ENCODE assay signal across 1 cellular context in the genomic region with DNA sequence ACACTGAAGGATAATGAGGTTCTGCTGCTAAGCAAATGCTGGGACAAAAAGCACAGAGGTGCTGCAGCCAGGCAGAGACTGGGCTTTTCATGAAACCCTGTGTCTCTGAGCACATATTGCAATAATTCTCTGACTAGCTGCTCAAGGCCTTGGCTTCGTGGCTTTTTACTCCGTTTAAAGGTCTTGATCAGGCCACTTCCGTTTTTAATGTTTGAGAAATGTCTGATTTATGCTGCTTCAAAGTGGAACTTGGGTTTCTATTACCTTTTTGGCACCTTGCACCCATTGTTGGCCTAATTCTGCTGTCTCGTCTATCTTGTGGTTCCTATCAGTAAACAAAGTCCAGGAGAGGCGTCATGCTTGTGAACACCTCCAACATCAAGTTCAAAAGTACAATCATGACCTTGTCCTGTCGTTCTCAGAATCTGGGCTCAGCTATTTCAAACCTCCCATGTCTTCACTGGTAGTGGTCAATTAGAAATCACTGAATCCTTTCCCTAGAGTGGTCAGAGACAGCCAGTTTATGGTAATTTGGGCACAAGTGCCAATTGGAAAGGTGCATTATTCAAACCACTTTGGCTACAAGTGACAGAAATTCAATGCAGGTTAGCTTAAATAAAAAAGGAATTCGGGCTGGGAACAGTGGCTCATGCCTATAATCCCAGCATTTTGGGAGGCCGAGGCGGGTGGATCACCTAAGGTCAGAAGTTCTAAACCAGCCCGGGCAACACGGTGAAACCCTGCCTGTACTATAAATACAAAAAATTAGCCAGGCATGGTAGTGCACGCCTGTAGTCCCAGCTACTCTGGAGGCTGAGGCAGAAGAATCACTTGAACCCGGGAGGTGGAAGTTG.
TF ChIP-seq lines count a peak whose summit lies in the region.

No MANE protein-coding gene starts in this region.

TF ChIP-seq in HepG2, 621 proteins besides CTCF, POLR2A, EP300 and RAD21 (continued from another document and continues in another):
- TF ChIP-seq MTERF4 (CRISPR knock-in tag; IDR thresholded peaks at IDR 0.05) (no peak), GLI4 (CRISPR knock-in tag; IDR thresholded peaks at IDR 0.05; ENCODE audit: borderline replicate concordance) (0 out of 2 replicates have a peak, but pooled peaks have one; percentile 44), THYN1 (CRISPR knock-in tag; IDR thresholded peaks at IDR 0.05; ENCODE audit: borderline replicate concordance, low read depth) (no peak), ZNF883 (CRISPR knock-in tag; IDR thresholded peaks at IDR 0.05; ENCODE audit: not compliant biosample characterization) (no peak), ZNF816 (CRISPR knock-in tag; IDR thresholded peaks at IDR 0.05; ENCODE audit: borderline replicate concordance) (peak; percentile 84; the same call in 1 of the 2 replicates), BATF2 (CRISPR knock-in tag; IDR thresholded peaks at IDR 0.05) (no peak), TFAP4 (IDR thresholded peaks at IDR 0.05; ENCODE audit: borderline replicate concordance, low read depth) (no peak), XBP1 (CRISPR knock-in tag; IDR thresholded peaks at IDR 0.05) (no peak), JARID2 (CRISPR knock-in tag; IDR thresholded peaks at IDR 0.05; ENCODE audit: insufficient replicate concordance) (peak; percentile 98), ZNF660 (CRISPR knock-in tag; IDR thresholded peaks at IDR 0.05; ENCODE audit: borderline replicate concordance, low read depth) (no peak), GPN1 (CRISPR knock-in tag; IDR thresholded peaks at IDR 0.05; ENCODE audit: borderline replicate concordance) (no peak), ZNF747 (CRISPR knock-in tag; IDR thresholded peaks at IDR 0.05; ENCODE audit: borderline replicate concordance) (peak; percentile 53; the same call in 1 of the 2 replicates), ZNF687 (CRISPR knock-in tag; IDR thresholded peaks at IDR 0.05) (no peak), HNF4A (CRISPR knock-in tag; IDR thresholded peaks at IDR 0.05) (peak; percentile 84), POGK (CRISPR knock-in tag; conservative IDR thresholded peaks at IDR 0.05) (0 out of 2 replicates have a peak, but pooled peaks have one; percentile 47), RBFOX2 (IDR thresholded peaks at IDR 0.05; ENCODE audit: low read depth, low read length) (no peak), ZMAT5 (CRISPR knock-in tag; IDR thresholded peaks at IDR 0.05; ENCODE audit: borderline replicate concordance, low read depth) (no peak), ZBTB14 (CRISPR knock-in tag; IDR thresholded peaks at IDR 0.05) (peak; percentile 37; the same call in 1 of the 2 replicates), ZFP90 (CRISPR knock-in tag; IDR thresholded peaks at IDR 0.05; ENCODE audit: borderline replicate concordance) (peak; percentile 73; the same call in 1 of the 2 replicates), THRA (CRISPR knock-in tag; IDR thresholded peaks at IDR 0.05; ENCODE audit: borderline replicate concordance) (peak; percentile 93)
- TF ChIP-seq, protein P1, sequence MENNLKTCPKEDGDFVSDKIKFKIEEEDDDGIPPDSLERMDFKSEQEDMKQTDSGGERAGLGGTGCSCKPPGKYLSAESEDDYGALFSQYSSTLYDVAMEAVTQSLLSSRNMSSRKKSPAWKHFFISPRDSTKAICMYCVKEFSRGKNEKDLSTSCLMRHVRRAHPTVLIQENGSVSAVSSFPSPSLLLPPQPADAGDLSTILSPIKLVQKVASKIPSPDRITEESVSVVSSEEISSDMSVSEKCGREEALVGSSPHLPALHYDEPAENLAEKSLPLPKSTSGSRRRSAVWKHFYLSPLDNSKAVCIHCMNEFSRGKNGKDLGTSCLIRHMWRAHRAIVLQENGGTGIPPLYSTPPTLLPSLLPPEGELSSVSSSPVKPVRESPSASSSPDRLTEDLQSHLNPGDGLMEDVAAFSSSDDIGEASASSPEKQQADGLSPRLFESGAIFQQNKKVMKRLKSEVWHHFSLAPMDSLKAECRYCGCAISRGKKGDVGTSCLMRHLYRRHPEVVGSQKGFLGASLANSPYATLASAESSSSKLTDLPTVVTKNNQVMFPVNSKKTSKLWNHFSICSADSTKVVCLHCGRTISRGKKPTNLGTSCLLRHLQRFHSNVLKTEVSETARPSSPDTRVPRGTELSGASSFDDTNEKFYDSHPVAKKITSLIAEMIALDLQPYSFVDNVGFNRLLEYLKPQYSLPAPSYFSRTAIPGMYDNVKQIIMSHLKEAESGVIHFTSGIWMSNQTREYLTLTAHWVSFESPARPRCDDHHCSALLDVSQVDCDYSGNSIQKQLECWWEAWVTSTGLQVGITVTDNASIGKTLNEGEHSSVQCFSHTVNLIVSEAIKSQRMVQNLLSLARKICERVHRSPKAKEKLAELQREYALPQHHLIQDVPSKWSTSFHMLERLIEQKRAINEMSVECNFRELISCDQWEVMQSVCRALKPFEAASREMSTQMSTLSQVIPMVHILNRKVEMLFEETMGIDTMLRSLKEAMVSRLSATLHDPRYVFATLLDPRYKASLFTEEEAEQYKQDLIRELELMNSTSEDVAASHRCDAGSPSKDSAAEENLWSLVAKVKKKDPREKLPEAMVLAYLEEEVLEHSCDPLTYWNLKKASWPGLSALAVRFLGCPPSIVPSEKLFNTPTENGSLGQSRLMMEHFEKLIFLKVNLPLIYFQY (CRISPR knock-in tag; IDR thresholded peaks at IDR 0.05; ENCODE audit: borderline replicate concordance): no peak
